In the genomic region with DNA sequence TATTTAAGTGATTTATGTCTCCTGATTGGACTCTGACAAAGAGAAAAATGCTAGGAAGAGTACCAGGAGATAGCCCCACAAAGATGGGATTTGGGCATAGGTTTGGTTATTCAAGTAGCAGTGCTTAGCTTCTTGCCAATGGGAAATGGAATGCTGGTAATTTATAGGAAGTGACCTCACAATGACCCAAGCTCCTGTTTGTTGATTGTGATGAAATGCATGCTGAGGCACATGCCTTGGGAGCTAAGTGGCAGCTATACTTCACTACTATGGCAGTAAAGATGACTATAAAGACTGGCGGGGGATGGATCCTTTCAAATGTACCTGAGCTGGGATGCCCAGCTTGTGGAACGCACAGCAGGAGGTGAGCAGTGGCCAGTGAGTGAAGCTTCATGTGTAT, we compare ENCODE assay signal across 17 cellular contexts.
DNase-seq lines count a peak whose midpoint lies in the region; ATAC-seq and TF ChIP-seq lines count a peak whose summit lies in the region.
"Had no signal": no experiment of that assay in that cellular context is flagged by ENCODE, and none has a peak within 500 bp of the region (broad histone marks: within the 10 kb centered on the region; RNA-seq: fewer than 3 reads in every experiment).

No MANE protein-coding gene starts in this region.

- H3K27me3 ChIP-seq in osteoblast (ENCODE audit: insufficient read depth, low read length): no peaks in the 10 kb centered on the region
- H3K27me3 ChIP-seq: Peyer's patch had no signal

- H3K27ac ChIP-seq in osteoblast (ENCODE audit: low read depth, low read length): no peak overlapping the region
- H3K27ac ChIP-seq: Peyer's patch had no signal

- ATAC-seq in stimulated activated naive B cell treated with anti-CD40 and anti-IgM and Interleukin-4, amounts not matched to agents 10 μg/mL and 1 μg/mL and 100 μg/mL, for 72 hours (replicated peaks): no peak
- no peak for ATAC-seq in GM19452 (IDR thresholded peaks at IDR 0.05; ENCODE audit: unreplicated experiment)
- no peak for ATAC-seq in activated CD8-positive, alpha-beta T cell treated with anti-CD3 and anti-CD28 coated beads, Interleukin-2, amount 10 ng/mL, durations not matched to agents 7 days and 5 days
- ATAC-seq: Right ventricle myocardium inferior had no signal

- no peak overlapping the region for H3K4me3 ChIP-seq in fibroblast of mammary gland (ENCODE audit: control insufficient read depth, low read depth, low read length)
- H3K4me3 ChIP-seq in osteoblast (ENCODE audit: insufficient read depth, low read length): no peak overlapping the region
- H3K4me3 ChIP-seq: Peyer's patch had no signal

- no peaks in the 10 kb centered on the region for H3K9me3 Mint-ChIP-seq in stimulated activated naive B cell treated with anti-CD40 and anti-IgM and Interleukin-4, amounts not matched to agents 10 μg/mL and 1 μg/mL and 100 μg/mL, for 72 hours
- no peaks in the 10 kb centered on the region for H3K9me3 Mint-ChIP-seq in activated CD8-positive, alpha-beta T cell treated with anti-CD3 and anti-CD28 coated beads, Interleukin-2, amount 10 ng/mL, durations not matched to agents 7 days and 5 days (ENCODE audit: insufficient read depth)
- H3K9me3 Mint-ChIP-seq: CD8-positive, alpha-beta memory T cell had no signal

- no peaks in the 10 kb centered on the region for H3K36me3 ChIP-seq in osteoblast (ENCODE audit: insufficient read depth, low read length)
- H3K36me3 ChIP-seq: Peyer's patch had no signal

- H4K20me1 ChIP-seq in osteoblast (ENCODE audit: insufficient read depth, low read length): no peaks in the 10 kb centered on the region

- no peak overlapping the region for H3K4me2 ChIP-seq in osteoblast (ENCODE audit: insufficient read depth, low read length)

- no peak overlapping the region for H2AFZ ChIP-seq in osteoblast (ENCODE audit: low read length)

- no peak overlapping the region for H3K27ac Mint-ChIP-seq in stimulated activated naive B cell treated with anti-CD40 and anti-IgM and Interleukin-4, amounts not matched to agents 10 μg/mL and 1 μg/mL and 100 μg/mL, for 72 hours
- H3K27ac Mint-ChIP-seq in activated CD8-positive, alpha-beta T cell treated with anti-CD3 and anti-CD28 coated beads, Interleukin-2, amount 10 ng/mL, durations not matched to agents 7 days and 5 days: no peak overlapping the region

- H3K36me3 Mint-ChIP-seq in stimulated activated naive B cell treated with anti-CD40 and anti-IgM and Interleukin-4, amounts not matched to agents 10 μg/mL and 1 μg/mL and 100 μg/mL, for 72 hours: no peaks in the 10 kb centered on the region
- H3K36me3 Mint-ChIP-seq in activated CD8-positive, alpha-beta T cell treated with anti-CD3 and anti-CD28 coated beads, Interleukin-2, amount 10 ng/mL, durations not matched to agents 7 days and 5 days (ENCODE audit: low read depth): no peaks in the 10 kb centered on the region
- H3K36me3 Mint-ChIP-seq: CD8-positive, alpha-beta memory T cell had no signal

- H3K4me1 ChIP-seq in osteoblast (ENCODE audit: insufficient read depth, low read length): no peaks in the 10 kb centered on the region
- H3K4me1 ChIP-seq: Peyer's patch had no signal

- no peak for TF ChIP-seq CTCF in fibroblast of mammary gland (conservative IDR thresholded peaks at IDR 0.05; ENCODE audit: control insufficient read depth, insufficient read depth, low read depth, low read length)
- no peak for TF ChIP-seq CTCF in osteoblast (IDR thresholded peaks at IDR 0.05; ENCODE audit: extremely low read depth, low read depth, low read length)

- CTCF ChIA-PET in HEK293T (lab: Yijun Ruan, JAX): no interaction called here
- CTCF ChIA-PET in activated CD8-positive, alpha-beta T cell treated with anti-CD3 and anti-CD28 coated beads, Interleukin-2, amount 10 ng/mL, durations not matched to agents 7 days and 5 days (lab: Charles Lee): no interaction called here

- H3K4me1 Mint-ChIP-seq in stimulated activated naive B cell treated with anti-CD40 and anti-IgM and Interleukin-4, amounts not matched to agents 10 μg/mL and 1 μg/mL and 100 μg/mL, for 72 hours: no peaks in the 10 kb centered on the region
- no peaks in the 10 kb centered on the region for H3K4me1 Mint-ChIP-seq in activated CD8-positive, alpha-beta T cell treated with anti-CD3 and anti-CD28 coated beads, Interleukin-2, amount 10 ng/mL, durations not matched to agents 7 days and 5 days (ENCODE audit: low read depth)
- H3K4me1 Mint-ChIP-seq: CD8-positive, alpha-beta memory T cell had no signal

- no peak overlapping the region for H3K4me3 Mint-ChIP-seq in stimulated activated naive B cell treated with anti-CD40 and anti-IgM and Interleukin-4, amounts not matched to agents 10 μg/mL and 1 μg/mL and 100 μg/mL, for 72 hours
- no peak overlapping the region for H3K4me3 Mint-ChIP-seq in activated CD8-positive, alpha-beta T cell treated with anti-CD3 and anti-CD28 coated beads, Interleukin-2, amount 10 ng/mL, durations not matched to agents 7 days and 5 days
- H3K4me3 Mint-ChIP-seq: CD8-positive, alpha-beta memory T cell had no signal

- H3K79me2 ChIP-seq in osteoblast (ENCODE audit: insufficient read depth, low read length): no peaks in the 10 kb centered on the region

- DNase-seq in HEK293T (ENCODE audit: extremely low spot score) (no peak), amniotic epithelial cell (ENCODE audit: low read depth) (peak; percentile 34), fibroblast of mammary gland (ENCODE audit: low read depth) (peak; percentile 15), osteoblast (ENCODE audit: insufficient read length, low spot score, missing footprints) (peak; percentile 42)
- DNase-seq in stimulated activated naive B cell treated with anti-CD40 and anti-IgM and Interleukin-4, amounts not matched to agents 10 μg/mL and 1 μg/mL and 100 μg/mL, for 72 hours: no peak
- no peak for DNase-seq in activated CD8-positive, alpha-beta T cell treated with anti-CD3 and anti-CD28 coated beads, Interleukin-2, amount 10 ng/mL, durations not matched to agents 7 days and 5 days
- DNase-seq: C1 segment of cervical spinal cord; CD8-positive, alpha-beta memory T cell; DMS53; NCI-H1105 treated with DMSO at 0.1 percent for 48 hours; NCI-H1694 treated with DMSO at 0.1 percent for 48 hours; NCI-H510A; NCI-H748 treated with DMSO at 0.1 percent for 48 hours; NK-92 treated with Interleukin-12 subunit alpha and Interleukin-12 subunit beta, amount 100 ng/mL, for 24 hours; Peyer's patch had no signal

- H3K27me3 Mint-ChIP-seq in stimulated activated naive B cell treated with anti-CD40 and anti-IgM and Interleukin-4, amounts not matched to agents 10 μg/mL and 1 μg/mL and 100 μg/mL, for 72 hours: peaks cover 8 to 11% of the 10 kb centered on the region in 2 donors
- H3K27me3 Mint-ChIP-seq in activated CD8-positive, alpha-beta T cell treated with anti-CD3 and anti-CD28 coated beads, Interleukin-2, amount 10 ng/mL, durations not matched to agents 7 days and 5 days (ENCODE audit: low read depth): no peaks in the 10 kb centered on the region

- POLR2A ChIA-PET in HEK293T (lab: Yijun Ruan, JAX): no interaction called here
- POLR2A ChIA-PET in activated CD8-positive, alpha-beta T cell treated with anti-CD3 and anti-CD28 coated beads, Interleukin-2, amount 10 ng/mL, durations not matched to agents 7 days and 5 days (lab: Charles Lee): no interaction called here

- no peaks in the 10 kb centered on the region for H3K9me3 ChIP-seq in osteoblast (ENCODE audit: low read depth, low read length)
- H3K9me3 ChIP-seq: Peyer's patch had no signal

TF ChIP-seq in HEK293T, 16 proteins besides CTCF, POLR2A, EP300 and RAD21:
- TF ChIP-seq ELF4 (IDR thresholded peaks at IDR 0.05) (no peak), NFRKB (IDR thresholded peaks at IDR 0.05) (no peak), ARNT (IDR thresholded peaks at IDR 0.05) (no peak), FOXM1 (IDR thresholded peaks at IDR 0.05; ENCODE audit: borderline replicate concordance) (no peak), CTBP1 (IDR thresholded peaks at IDR 0.05; ENCODE audit: borderline replicate concordance) (no peak), SP1 (IDR thresholded peaks at IDR 0.05) (no peak), FOXK2 (IDR thresholded peaks at IDR 0.05) (no peak), LEF1 (IDR thresholded peaks at IDR 0.05; ENCODE audit: borderline replicate concordance) (no peak)
- TF ChIP-seq, protein P1, sequence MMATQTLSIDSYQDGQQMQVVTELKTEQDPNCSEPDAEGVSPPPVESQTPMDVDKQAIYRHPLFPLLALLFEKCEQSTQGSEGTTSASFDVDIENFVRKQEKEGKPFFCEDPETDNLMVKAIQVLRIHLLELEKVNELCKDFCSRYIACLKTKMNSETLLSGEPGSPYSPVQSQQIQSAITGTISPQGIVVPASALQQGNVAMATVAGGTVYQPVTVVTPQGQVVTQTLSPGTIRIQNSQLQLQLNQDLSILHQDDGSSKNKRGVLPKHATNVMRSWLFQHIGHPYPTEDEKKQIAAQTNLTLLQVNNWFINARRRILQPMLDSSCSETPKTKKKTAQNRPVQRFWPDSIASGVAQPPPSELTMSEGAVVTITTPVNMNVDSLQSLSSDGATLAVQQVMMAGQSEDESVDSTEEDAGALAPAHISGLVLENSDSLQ (IDR thresholded peaks at IDR 0.05): peak; percentile 49; the same call in 1 of the 2 replicates
TF ChIP-seq in HEK293T: peak in this region for 1.

Comparison
In these comparisons a context has a peak if more than half of its experiments do, and no peak if none do; other contexts are left out.
1. DNase-seq: peak in amniotic epithelial cell (single experiment), fibroblast of mammary gland (single experiment) and osteoblast (single experiment); none in HEK293T (single experiment), stimulated activated naive B cell treated with anti-CD40 and anti-IgM and Interleukin-4, amounts not matched to agents 10 μg/mL and 1 μg/mL and 100 μg/mL, for 72 hours (single experiment) and activated CD8-positive, alpha-beta T cell treated with anti-CD3 and anti-CD28 coated beads, Interleukin-2, amount 10 ng/mL, durations not matched to agents 7 days and 5 days (single experiment).